19 cellular contexts compared by ENCODE assay signal in the genomic region with DNA sequence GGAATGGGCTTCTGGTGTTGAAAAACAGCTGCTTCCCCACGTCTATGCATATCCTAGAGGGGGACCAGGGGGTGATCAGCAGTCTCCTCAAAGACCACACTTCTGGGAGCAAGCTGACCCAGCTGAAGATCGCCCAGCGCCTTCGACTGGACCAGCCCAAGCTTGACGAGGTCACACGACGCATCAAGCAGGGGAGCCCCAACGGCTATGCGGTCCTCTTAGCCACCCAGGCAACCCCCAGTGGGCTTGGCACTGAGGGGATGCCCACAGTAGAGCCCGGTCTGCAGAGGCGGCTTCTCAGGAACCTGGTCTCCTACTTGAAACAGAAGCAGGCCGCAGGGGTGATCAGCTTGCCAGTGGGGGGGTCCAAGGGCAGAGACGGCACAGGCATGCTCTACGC. TPM values are rescaled to one million over a fixed set of nuclear protein-coding genes. Genes with fewer than 3 reads are reported as not detected.
DNase-seq lines count a peak whose midpoint lies in the region; ATAC-seq, FAIRE-seq and TF ChIP-seq lines count a peak whose summit lies in the region.
"Had no signal": no experiment of that assay in that cellular context is flagged by ENCODE, and none has a peak within 500 bp of the region (broad histone marks: within the 10 kb centered on the region; RNA-seq: fewer than 3 reads in every experiment).

No MANE protein-coding gene starts in this region.

- TF ChIP-seq CTCF in endothelial cell of umbilical vein (IDR thresholded peaks at IDR 0.05; ENCODE audit: extremely low read depth in 1 of 2, insufficient read depth in 1 of 2, low read depth in 1 of 2, low read length in 2 of 2) = no peak
- TF ChIP-seq CTCF in gastrocnemius medialis (IDR thresholded peaks at IDR 0.05 in 4 of 5, conservative IDR thresholded peaks at IDR 0.05 in 1 of 5) = no peak

- BruUV-seq in endothelial cell of umbilical vein (replicated peaks; lab: Mats Ljungman, UMichigan) = no TSS peak

- dilution Hi-C loops in endothelial cell of umbilical vein (cut with MboI; ENCODE audit: extremely low pct_ligation_motif_present, low sequenced_read_pairs) = no loop called here

- peak overlapping the region; percentile 30; the same call in 1 of the 2 replicates for H3K4me3 ChIP-seq in SK-N-MC
- no peak overlapping the region for H3K4me3 ChIP-seq in endothelial cell of umbilical vein (replicated peaks in 1 of 3; ENCODE audit: insufficient read depth in 1 of 3, low read depth in 1 of 3, low read length in 3 of 3)
- no peak overlapping the region for H3K4me3 ChIP-seq in gastrocnemius medialis
- H3K4me3 ChIP-seq: uterus had no signal

- in situ Hi-C loops in gastrocnemius medialis (cut with MboI; ENCODE audit: low sequenced_read_pairs in 4 of 4) = loop anchor here in 3 of 4 donors (5.0 to 25.0 kb wide), 4 partner anchors 104 to 781 kb away; partner anchors contain the start of genes CISH (in 1 of the 3), MAPKAPK3 (in 1 of the 3) and TEX264 (in 1 of the 3)

- peak overlapping the region; percentile 29 for H3K4me2 ChIP-seq in endothelial cell of umbilical vein (ENCODE audit: insufficient read depth, low read length)

- no peak for ATAC-seq in gastrocnemius medialis
- ATAC-seq: left ventricle myocardium superior had no signal

- intact Hi-C loops in endothelial cell of umbilical vein (cut with micrococcal nuclease) = loop anchor here (5.0 kb wide), 1 partner anchor 1036 kb away; the partner anchor contains the start of gene TMEM115
- intact Hi-C loops in gastrocnemius medialis (cut with DNase I; ENCODE audit: low total_unique reads) = loop anchor here (10.0 kb wide), 1 partner anchor 1039 kb away; the partner anchor contains the start of genes CYB561D2, NPRL2 and TMEM115

- TF ChIP-seq POLR2A in endothelial cell of umbilical vein (IDR thresholded peaks at IDR 0.05; ENCODE audit: low read depth, low read length) (peak; percentile 35), gastrocnemius medialis (IDR thresholded peaks at IDR 0.05) (no peak)

- H3K9me1 ChIP-seq in endothelial cell of umbilical vein (replicated peaks; ENCODE audit: control insufficient read depth, extremely low read depth, insufficient read depth, low read length) = no peaks in the 10 kb centered on the region

- no peak for FAIRE-seq in endothelial cell of umbilical vein (lab: Jason Lieb, UNC)

- H3K27ac ChIP-seq in SK-N-MC (no peak overlapping the region), endothelial cell of umbilical vein (ENCODE audit: insufficient read depth, low read depth, low read length) (no peak overlapping the region), gastrocnemius medialis (peak overlapping the region in 3 of 4 donors; percentile 18 to 93 (median 87))
- H3K27ac ChIP-seq: parathyroid adenoma, uterus had no signal

- no peaks in the 10 kb centered on the region for H3K9me3 ChIP-seq in SK-N-MC (ENCODE audit: low read depth, low read length)
- H3K9me3 ChIP-seq in endothelial cell of umbilical vein (replicated peaks; ENCODE audit: control insufficient read depth, insufficient read depth, low read length) = no peaks in the 10 kb centered on the region
- H3K9me3 ChIP-seq in gastrocnemius medialis = no peaks in the 10 kb centered on the region
- H3K9me3 ChIP-seq: esophagus muscularis mucosa, uterus had no signal

- CTCF ChIA-PET in endothelial cell of umbilical vein (lab: Charles Lee) = no interaction called here

- H3K4me1 ChIP-seq in endothelial cell of umbilical vein (ENCODE audit: control insufficient read depth, extremely low read depth, insufficient read depth, low read length) = peaks cover 37% of the 10 kb centered on the region
- peaks cover 39 to 61% of the 10 kb centered on the region in 2 donors for H3K4me1 ChIP-seq in gastrocnemius medialis

- no peak overlapping the region for H3K9ac ChIP-seq in SK-N-MC (ENCODE audit: insufficient read length)
- no peak overlapping the region for H3K9ac ChIP-seq in endothelial cell of umbilical vein (replicated peaks; ENCODE audit: extremely low read depth, insufficient read depth, low read length)
- H3K9ac ChIP-seq: parathyroid adenoma had no signal

- peak; percentile 57 for DNase-seq in activated CD8-positive, alpha-beta memory T cell treated with anti-CD3 and anti-CD28 coated beads, Interleukin-2, amount 50 U/mL, for 48 hours
- DNase-seq in activated CD8-positive, alpha-beta memory T cell treated with anti-CD3 and anti-CD28 coated beads, Interleukin-2, amount 50 U/mL, for 4 hours = no peak
- DNase-seq in SK-N-MC (ENCODE audit: low read depth, low spot score) (no peak), endothelial cell of umbilical vein (ENCODE audit: low read depth, low spot score) (no peak), gastrocnemius medialis (no peak), NCI-H1694 treated with DMSO at 0.1 percent for 48 hours (lab: John Stamatoyannopoulos, UW) (no peak), T-helper 2 cell (no peak), AG08395 (ENCODE audit: low spot score) (no peak)
- DNase-seq: activated CD4-positive, CD25-positive, alpha-beta regulatory T cell treated with anti-CD3 and anti-CD28 coated beads, Interleukin-2, amount 50 U/mL, for 72 hours; cerebellar nuclear complex; DMS53; hypothalamus; left ventricle myocardium superior; NCI-H1417 treated with DMSO at 0.1 percent for 48 hours; NCI-H774; stimulated activated CD4-positive, alpha-beta T cell treated with anti-CD3 and anti-CD28 coated beads, Interleukin-15, amount 100 ng/mL, for 24 hours; uterus had no signal

- peaks cover 61% of the 10 kb centered on the region for H3K79me2 ChIP-seq in endothelial cell of umbilical vein (ENCODE audit: control insufficient read depth, insufficient read depth, low read length)

- POLR2A ChIA-PET in endothelial cell of umbilical vein (lab: Charles Lee) = no interaction called here

- H3K27me3 ChIP-seq in endothelial cell of umbilical vein (ENCODE audit: control insufficient read depth in 2 of 2, insufficient read depth in 2 of 2, low read length in 2 of 2) = no peaks in the 10 kb centered on the region
- H3K27me3 ChIP-seq in gastrocnemius medialis = no peaks in the 10 kb centered on the region
- H3K27me3 ChIP-seq: esophagus muscularis mucosa, uterus had no signal

- H2AFZ ChIP-seq in endothelial cell of umbilical vein (ENCODE audit: low read depth, low read length) = no peak overlapping the region
- H2AFZ ChIP-seq: parathyroid adenoma had no signal

- peaks cover 36% of the 10 kb centered on the region for H3K36me3 ChIP-seq in SK-N-MC (ENCODE audit: insufficient read depth, low read length)
- H3K36me3 ChIP-seq in endothelial cell of umbilical vein (ENCODE audit: control insufficient read depth in 2 of 2, extremely low read depth in 1 of 2, insufficient read depth in 2 of 2, low read length in 2 of 2) = peaks cover 24 to 34% of the 10 kb centered on the region in 2 experiments
- H3K36me3 ChIP-seq in gastrocnemius medialis = peaks cover 0 to 67% of the 10 kb centered on the region in 2 donors
- H3K36me3 ChIP-seq: uterus had no signal

- no peaks in the 10 kb centered on the region for H4K20me1 ChIP-seq in endothelial cell of umbilical vein (replicated peaks; ENCODE audit: control insufficient read depth, extremely low read depth, insufficient read depth, low read length)

TF ChIP-seq in endothelial cell of umbilical vein, 7 proteins besides CTCF, POLR2A, EP300 and RAD21:
- TF ChIP-seq MYC (IDR thresholded peaks at IDR 0.05; ENCODE audit: low read depth, low read length) = no peak
- no peak for TF ChIP-seq GATA2 (IDR thresholded peaks at IDR 0.05; ENCODE audit: insufficient read depth, insufficient read length, low read depth, low read length)
- no peak for TF ChIP-seq POLR2AphosphoS5 (IDR thresholded peaks at IDR 0.05; ENCODE audit: insufficient read depth, low read depth, low read length)
- no peak for TF ChIP-seq FOS (IDR thresholded peaks at IDR 0.05; ENCODE audit: borderline replicate concordance, insufficient read depth, low read length)

RNA-seq across cellular contexts. Expression of gene RBM15B, which starts 2.5 kb away (rescaled TPM):
- total RNA-seq in endothelial cell of umbilical vein (38.3 and 39.1 TPM in 2 replicates), gastrocnemius medialis (10 to 100 TPM in 1 of 4 donors, 1 to 10 TPM in 3; 4.9 to 13.7 (median 8.9) TPM)
- 18.7 and 19.9 TPM in 2 replicates for polyA plus RNA-seq in endothelial cell of umbilical vein
- 16.9 and 20.6 TPM in 2 replicates for polyA plus RNA-seq in endothelial cell of umbilical vein (2011; cell fraction: cytosol; rRNA removed)
- polyA plus RNA-seq in endothelial cell of umbilical vein (2011; cell fraction: nucleus; rRNA removed) = 14.7 and 17.7 TPM in 2 replicates
- 20.8 and 23.6 TPM in 2 replicates for polyA plus RNA-seq in endothelial cell of umbilical vein (2012)
- polyA minus RNA-seq in endothelial cell of umbilical vein = 29.6 and 34.4 TPM in 2 replicates
- 18.7 TPM for polyA minus RNA-seq in endothelial cell of umbilical vein (2011; cell fraction: cytosol; rRNA and poly(A)+ RNA removed)
- 21.9 and 25.6 TPM in 2 replicates for polyA minus RNA-seq in endothelial cell of umbilical vein (2011; cell fraction: nucleus; rRNA and poly(A)+ RNA removed)

RNA-seq across cellular contexts. Expression of gene MANF, which starts 8.5 kb away (rescaled TPM):
- 248 and 254 TPM in 2 replicates for total RNA-seq in endothelial cell of umbilical vein
- 66.4 and 100 TPM in 2 replicates for polyA plus RNA-seq in endothelial cell of umbilical vein
- polyA plus RNA-seq in endothelial cell of umbilical vein (2011; cell fraction: cytosol; rRNA removed) = 161 and 226 TPM in 2 replicates
- 65.6 and 105 TPM in 2 replicates for polyA plus RNA-seq in endothelial cell of umbilical vein (2011; cell fraction: nucleus; rRNA removed)
- 225 and 241 TPM in 2 replicates for polyA plus RNA-seq in endothelial cell of umbilical vein (2012)
- 29.4 and 33.2 TPM in 2 replicates for polyA minus RNA-seq in endothelial cell of umbilical vein
- 22.0 TPM for polyA minus RNA-seq in endothelial cell of umbilical vein (2011; cell fraction: cytosol; rRNA and poly(A)+ RNA removed)
- polyA minus RNA-seq in endothelial cell of umbilical vein (2011; cell fraction: nucleus; rRNA and poly(A)+ RNA removed) = 33.6 and 35.9 TPM in 2 replicates
- 10 to 100 TPM in 3 of 4 donors, 1 to 10 TPM in 1; 4.4 to 19.7 (median 11.5) TPM for total RNA-seq in gastrocnemius medialis

Comparison
In these comparisons a context has a peak if more than half of its experiments do, and no peak if none do; other contexts are left out.
1. H3K27ac ChIP-seq: peak in gastrocnemius medialis (3 of 4); none in SK-N-MC (single experiment) and endothelial cell of umbilical vein (single experiment).
2. RNA of gene MANF, which starts 8.5 kb away (total RNA-seq): 248 to 254 TPM in endothelial cell of umbilical vein; 4.4 to 19.7 TPM in gastrocnemius medialis; every median in the first group is over 10 times any median in the second.